Comparison of ENCODE assay signal across 13 cellular contexts in genomic region chr7:25726682-25727357, GRCh38.
DNase-seq lines count a peak whose midpoint lies in the region; ATAC-seq and TF ChIP-seq lines count a peak whose summit lies in the region.
"Had no signal": no experiment of that assay in that cellular context is flagged by ENCODE, and none has a peak within 500 bp of the region (broad histone marks: within the 10 kb centered on the region; RNA-seq: fewer than 3 reads in every experiment).

No MANE protein-coding gene starts in this region.

- no peak overlapping the region for H3K23ac ChIP-seq in neuronal stem cell (ENCODE audit: low read depth, low read length, poor library complexity)

- H3K4me1 Mint-ChIP-seq in endodermal cell, result peaks cover 26% of the 10 kb centered on the region
- H3K4me1 Mint-ChIP-seq: B cell had no signal

- no peaks in the 10 kb centered on the region for H3K9me3 Mint-ChIP-seq in endodermal cell

- H3K14ac ChIP-seq in neuronal stem cell (ENCODE audit: low read length), result no peak overlapping the region

- H3K27me3 ChIP-seq in HUES6 (ENCODE audit: control insufficient read depth, insufficient read depth, low read length) (no peaks in the 10 kb centered on the region), endodermal cell (ENCODE audit: control insufficient read depth, insufficient read depth, low read length, poor library complexity, severe bottlenecking) (no peaks in the 10 kb centered on the region), neuronal stem cell (ENCODE audit: control insufficient read depth in 3 of 3, insufficient read depth in 3 of 3, low read depth in 1 of 3, low read length in 3 of 3) (no peaks in the 10 kb centered on the region)
- H3K27me3 ChIP-seq: dorsolateral prefrontal cortex had no signal

- H3K4me2 ChIP-seq in neuronal stem cell (ENCODE audit: insufficient read depth, low read length, poor library complexity, severe bottlenecking), result no peak overlapping the region

- H3K4ac ChIP-seq in neuronal stem cell (ENCODE audit: low read length), result no peak overlapping the region

- no peak overlapping the region for H2BK5ac ChIP-seq in neuronal stem cell (ENCODE audit: low read length)

- DNase-seq in NCI-H2171 (lab: John Stamatoyannopoulos, UW), result peak; percentile 93
- DNase-seq in endodermal cell, result peak; percentile 68
- no peak for DNase-seq in neuronal stem cell (ENCODE audit: low spot score)
- no peak for DNase-seq in islet precursor cell
- DNase-seq in occipital lobe (lab: John Stamatoyannopoulos, UW), result no peak
- DNase-seq: activated CD4-positive, alpha-beta T cell treated with anti-CD3 and anti-CD28 coated beads for 4 hours; activated naive CD4-positive, alpha-beta T cell treated with anti-CD3 and anti-CD28 coated beads, Interleukin-2, amount 50 U/mL, for 16 hours; dorsolateral prefrontal cortex; left ventricle myocardium superior; substantia nigra had no signal

- peak overlapping the region; percentile 14 for H3K9ac ChIP-seq in HUES6 (ENCODE audit: low read length)
- no peak overlapping the region for H3K9ac ChIP-seq in endodermal cell (ENCODE audit: extremely low read depth, low read length, poor library complexity, severe bottlenecking)
- H3K9ac ChIP-seq in neuronal stem cell (ENCODE audit: low read depth, low read length, poor library complexity), result no peak overlapping the region

- H3K79me1 ChIP-seq in neuronal stem cell (ENCODE audit: low read depth, low read length), result no peaks in the 10 kb centered on the region

- no peak overlapping the region for H2AK5ac ChIP-seq in neuronal stem cell (ENCODE audit: low read depth, low read length)

- H4K91ac ChIP-seq in neuronal stem cell (ENCODE audit: low read depth, low read length, poor library complexity), result no peak overlapping the region

- whole genome bisulfite sequencing in endodermal cell (ENCODE audit: insufficient coverage in 1 of 2, insufficient read length in 1 of 2), 2 experiments, result 74 to 81% methylated on average over 7 to 11 of the region's 11 CpGs
- no CpG with 5 or more reads among the region's 11 CpGs for WGBS in neuronal stem cell (ENCODE audit: extremely low coverage in 2 of 2, insufficient read length in 2 of 2, insufficient replicate concordance in 1 of 2), 2 donors

- no peaks in the 10 kb centered on the region for H3K9me3 ChIP-seq in HUES6 (ENCODE audit: control insufficient read depth, insufficient read depth, low read depth, low read length)
- H3K9me3 ChIP-seq in endodermal cell (ENCODE audit: control insufficient read depth, low read length), result no peaks in the 10 kb centered on the region
- no peaks in the 10 kb centered on the region for H3K9me3 ChIP-seq in neuronal stem cell (replicated peaks in 1 of 2; ENCODE audit: control insufficient read depth in 2 of 2, insufficient read depth in 1 of 2, low read depth in 1 of 2, low read length in 2 of 2)

- peak overlapping the region; percentile 13; the same call in 1 of the 2 replicates for H3K27ac ChIP-seq in HUES6 (ENCODE audit: low read depth, low read length)
- peak overlapping the region; percentile 62 for H3K27ac ChIP-seq in endodermal cell (ENCODE audit: low read depth, low read length)
- H3K27ac ChIP-seq in neuronal stem cell (replicated peaks; ENCODE audit: low read length), result peak overlapping the region; percentile 68

- no peak overlapping the region for H2BK12ac ChIP-seq in neuronal stem cell (ENCODE audit: low read length)

- no peak overlapping the region for H3K27ac Mint-ChIP-seq in endodermal cell
- H3K27ac Mint-ChIP-seq: B cell had no signal

- TF ChIP-seq CTCF in endodermal cell (conservative IDR thresholded peaks at IDR 0.05), result no peak

- no peak overlapping the region for H2AFZ ChIP-seq in neuronal stem cell (ENCODE audit: low read length)

- H3K4me1 ChIP-seq in HUES6 (ENCODE audit: control insufficient read depth, insufficient read depth, low read length) (peaks cover 46% of the 10 kb centered on the region), endodermal cell (ENCODE audit: control insufficient read depth, insufficient read depth, low read length) (peaks cover 18% of the 10 kb centered on the region), neuronal stem cell (ENCODE audit: control insufficient read depth in 2 of 2, insufficient read depth in 1 of 2, low read depth in 1 of 2, low read length in 2 of 2) (peaks cover 23 to 59% of the 10 kb centered on the region in 2 donors)

- no peaks in the 10 kb centered on the region for H3K36me3 Mint-ChIP-seq in endodermal cell (ENCODE audit: low read depth)

- H3K27me3 Mint-ChIP-seq in endodermal cell (ENCODE audit: insufficient read depth), result no peaks in the 10 kb centered on the region

- H3K4me3 ChIP-seq in HUES6 (ENCODE audit: low read depth, low read length), result no peak overlapping the region
- no peak overlapping the region for H3K4me3 ChIP-seq in endodermal cell (ENCODE audit: low read length)
- H3K4me3 ChIP-seq in neuronal stem cell (ENCODE audit: low read length in 2 of 2), result no peak overlapping the region
- H3K4me3 ChIP-seq: dorsolateral prefrontal cortex had no signal

- H4K8ac ChIP-seq in neuronal stem cell (ENCODE audit: low read depth, low read length), result no peak overlapping the region

- no peak overlapping the region for H2BK15ac ChIP-seq in neuronal stem cell (ENCODE audit: low read length)

- H3K18ac ChIP-seq in neuronal stem cell (ENCODE audit: low read length), result peak overlapping the region; percentile 76

- no peak overlapping the region for H2BK120ac ChIP-seq in neuronal stem cell (ENCODE audit: low read depth, low read length)

- H3K36me3 ChIP-seq in HUES6 (ENCODE audit: control insufficient read depth, insufficient read depth, low read length) (no peaks in the 10 kb centered on the region), endodermal cell (ENCODE audit: control insufficient read depth, insufficient read depth, low read length) (no peaks in the 10 kb centered on the region), neuronal stem cell (replicated peaks in 1 of 2; ENCODE audit: control insufficient read depth in 2 of 2, insufficient read depth in 2 of 2, low read length in 2 of 2) (no peaks in the 10 kb centered on the region)

- ATAC-seq in GM18858 (IDR thresholded peaks at IDR 0.05; ENCODE audit: unreplicated experiment), result no peak
- ATAC-seq: left ventricle myocardium superior had no signal

- H3K4me3 Mint-ChIP-seq in endodermal cell, result peak overlapping the region; percentile 5
- H3K4me3 Mint-ChIP-seq: B cell had no signal

Comparison
In these comparisons a context has a peak if more than half of its experiments do, and no peak if none do; other contexts are left out.
1. H3K27ac ChIP-seq: peak in every context shown above with its lines; median percentile 68 in neuronal stem cell; 62 in endodermal cell; 13 in HUES6.
2. DNase-seq: peak in NCI-H2171 (single experiment) and endodermal cell (single experiment); none in neuronal stem cell (single experiment), islet precursor cell (single experiment) and occipital lobe (single experiment).